In the genomic region with DNA sequence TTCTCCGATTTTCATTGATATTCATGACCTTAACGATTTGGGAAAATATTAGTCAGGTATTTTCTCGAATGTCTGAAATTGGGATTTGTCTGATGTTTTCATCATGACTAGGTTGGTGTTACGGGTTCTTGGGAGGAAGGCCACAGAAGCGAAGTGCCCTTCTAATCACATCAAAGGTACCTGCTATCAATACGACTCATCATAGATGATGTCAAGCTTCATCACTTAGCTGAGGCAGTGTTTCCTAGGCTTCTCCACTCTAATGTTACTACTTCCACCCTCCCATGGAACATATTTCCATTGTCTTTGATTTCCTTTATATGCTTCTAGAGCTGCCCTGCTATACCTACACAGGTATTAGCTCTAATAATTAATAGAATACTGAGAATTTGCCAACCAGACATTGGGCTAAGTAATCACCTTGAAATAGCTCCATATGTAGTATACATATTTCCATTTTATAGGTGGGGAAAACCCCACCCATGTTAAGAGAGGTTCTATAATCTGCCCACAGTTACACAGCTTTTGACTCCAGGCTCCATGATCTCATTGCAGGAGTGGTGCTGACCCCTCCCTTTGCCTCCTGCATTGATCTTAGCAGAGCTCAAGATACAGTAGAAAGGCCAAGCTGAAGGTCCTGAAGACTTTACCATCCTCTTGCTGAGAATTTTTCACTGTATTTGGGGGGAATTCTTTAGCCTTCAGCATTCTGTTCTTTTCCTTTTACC, we compare ENCODE assay signal across 16 cellular contexts.
DNase-seq lines count a peak whose midpoint lies in the region; ATAC-seq and TF ChIP-seq lines count a peak whose summit lies in the region.
"Had no signal": no experiment of that assay in that cellular context is flagged by ENCODE, and none has a peak within 500 bp of the region (broad histone marks: within the 10 kb centered on the region; RNA-seq: fewer than 3 reads in every experiment).

No MANE protein-coding gene starts in this region.

- TF ChIP-seq CTCF in testis (IDR thresholded peaks at IDR 0.05) (no peak), WERI-Rb-1 (IDR thresholded peaks at IDR 0.05; ENCODE audit: low read depth, low read length) (no peak)

- peaks cover 12% of the 10 kb centered on the region for H3K4me1 Mint-ChIP-seq in activated naive CD8-positive, alpha-beta T cell treated with anti-CD3 and anti-CD28 coated beads, Interleukin-2, amount 50 U/mL, for 24 hours
- H3K4me1 Mint-ChIP-seq in activated naive CD8-positive, alpha-beta T cell treated with anti-CD3 and anti-CD28 coated beads for 36 hours, result peaks cover 4% of the 10 kb centered on the region
- H3K4me1 Mint-ChIP-seq: CD4-positive, alpha-beta memory T cell had no signal

- H3K27me3 ChIP-seq in testis (no peaks in the 10 kb centered on the region), WERI-Rb-1 (ENCODE audit: insufficient read depth, low read depth, severe bottlenecking) (no peaks in the 10 kb centered on the region)
- H3K27me3 ChIP-seq: BE2C had no signal

- no peak for TF ChIP-seq POLR2A in testis (IDR thresholded peaks at IDR 0.05)

- H3K36me3 ChIP-seq in testis (ENCODE audit: low read depth, missing control alignments) (no peaks in the 10 kb centered on the region), WERI-Rb-1 (no peaks in the 10 kb centered on the region)
- H3K36me3 ChIP-seq: BE2C, HAP-1 had no signal

- H3K27me3 Mint-ChIP-seq in activated naive CD8-positive, alpha-beta T cell treated with anti-CD3 and anti-CD28 coated beads, Interleukin-2, amount 50 U/mL, for 24 hours, result peaks cover 16% of the 10 kb centered on the region
- peaks cover 16% of the 10 kb centered on the region for H3K27me3 Mint-ChIP-seq in activated naive CD8-positive, alpha-beta T cell treated with anti-CD3 and anti-CD28 coated beads for 36 hours
- H3K27me3 Mint-ChIP-seq: CD4-positive, alpha-beta memory T cell had no signal

- H3K9me3 ChIP-seq in testis, result no peaks in the 10 kb centered on the region
- H3K9me3 ChIP-seq in WERI-Rb-1 (ENCODE audit: severe bottlenecking), result no peaks in the 10 kb centered on the region
- H3K9me3 ChIP-seq: A549, BE2C, HAP-1 had no signal

- no peaks in the 10 kb centered on the region for H3K36me3 Mint-ChIP-seq in activated naive CD8-positive, alpha-beta T cell treated with anti-CD3 and anti-CD28 coated beads, Interleukin-2, amount 50 U/mL, for 24 hours (ENCODE audit: low read depth)
- no peaks in the 10 kb centered on the region for H3K36me3 Mint-ChIP-seq in activated naive CD8-positive, alpha-beta T cell treated with anti-CD3 and anti-CD28 coated beads for 36 hours
- H3K36me3 Mint-ChIP-seq: CD4-positive, alpha-beta memory T cell had no signal

- H3K27ac Mint-ChIP-seq in activated naive CD8-positive, alpha-beta T cell treated with anti-CD3 and anti-CD28 coated beads, Interleukin-2, amount 50 U/mL, for 24 hours, result peak overlapping the region; percentile 23
- H3K27ac Mint-ChIP-seq in activated naive CD8-positive, alpha-beta T cell treated with anti-CD3 and anti-CD28 coated beads for 36 hours, result no peak overlapping the region
- H3K27ac Mint-ChIP-seq: CD4-positive, alpha-beta memory T cell had no signal

- no peak for DNase-seq in activated naive CD8-positive, alpha-beta T cell treated with anti-CD3 and anti-CD28 coated beads, Interleukin-2, amount 50 U/mL, for 24 hours
- no peak for DNase-seq in activated naive CD8-positive, alpha-beta T cell treated with anti-CD3 and anti-CD28 coated beads for 36 hours
- DNase-seq in RKO (ENCODE audit: low spot score) (peak; percentile 31), kidney tubule cell (ENCODE audit: low spot score) (peak; percentile 30), testis (no peak), WERI-Rb-1 (no peak), NCI-H2171 (lab: John Stamatoyannopoulos, UW) (no peak)
- DNase-seq: BE2C; CD4-positive, alpha-beta memory T cell; DMS79 treated with DMSO at 0.1 percent for 48 hours; EL; GDM1; GOT3 had no signal

- ATAC-seq in activated naive CD8-positive, alpha-beta T cell treated with anti-CD3 and anti-CD28 coated beads, Interleukin-2, amount 50 U/mL, for 24 hours, result peak; percentile 72
- ATAC-seq: A549 had no signal

- WGBS in testis, 2 donors, result 92 to 99% methylated on average over 6 of the region's 6 CpGs

- H3K4me3 Mint-ChIP-seq in activated naive CD8-positive, alpha-beta T cell treated with anti-CD3 and anti-CD28 coated beads, Interleukin-2, amount 50 U/mL, for 24 hours, result no peak overlapping the region
- H3K4me3 Mint-ChIP-seq in activated naive CD8-positive, alpha-beta T cell treated with anti-CD3 and anti-CD28 coated beads for 36 hours, result no peak overlapping the region
- H3K4me3 Mint-ChIP-seq: CD4-positive, alpha-beta memory T cell had no signal

- no peaks in the 10 kb centered on the region for H3K9me3 Mint-ChIP-seq in activated naive CD8-positive, alpha-beta T cell treated with anti-CD3 and anti-CD28 coated beads, Interleukin-2, amount 50 U/mL, for 24 hours
- no peaks in the 10 kb centered on the region for H3K9me3 Mint-ChIP-seq in activated naive CD8-positive, alpha-beta T cell treated with anti-CD3 and anti-CD28 coated beads for 36 hours

- intact Hi-C loops in testis (cut with DNase I; ENCODE audit: low total_unique reads), result no loop called here

- H3K27ac ChIP-seq in testis (no peak overlapping the region), WERI-Rb-1 (no peak overlapping the region)
- H3K27ac ChIP-seq: A549, C4-2B had no signal

- no peaks in the 10 kb centered on the region for H3K4me1 ChIP-seq in testis
- H3K4me1 ChIP-seq: BE2C, HAP-1 had no signal

- no peak overlapping the region for H3K4me3 ChIP-seq in testis
- no peak overlapping the region for H3K4me3 ChIP-seq in WERI-Rb-1 (ENCODE audit: low read depth, low read length)
- H3K4me3 ChIP-seq: A549, HAP-1 had no signal

Comparison
In these comparisons a context has a peak if more than half of its experiments do, and no peak if none do; other contexts are left out.
1. DNase-seq: peak in RKO (single experiment) and kidney tubule cell (single experiment); none in activated naive CD8-positive, alpha-beta T cell treated with anti-CD3 and anti-CD28 coated beads, Interleukin-2, amount 50 U/mL, for 24 hours (single experiment), activated naive CD8-positive, alpha-beta T cell treated with anti-CD3 and anti-CD28 coated beads for 36 hours (single experiment), testis (single experiment), WERI-Rb-1 (single experiment) and NCI-H2171 (single experiment).